Comparison of ENCODE assay signal across 28 cellular contexts in genomic region chr12:126510630-126511029, GRCh38.
"Had no signal": no experiment of that assay in that cellular context is flagged by ENCODE, and none has a peak within 500 bp of the region (broad histone marks: within the 10 kb centered on the region; RNA-seq: fewer than 3 reads in every experiment).

No MANE protein-coding gene starts in this region.

- H3K27me3 ChIP-seq: neural progenitor cell, ovary, spleen, suprapubic skin, testis, tibial artery, transverse colon, upper lobe of right lung, vagina had no signal

- H3K4me3 ChIP-seq: neural progenitor cell, ovary, psoas muscle, skin epidermis, smooth muscle cell, spleen, suprapubic skin, testis, tibial artery, transverse colon, upper lobe of right lung, vagina had no signal

- H3K9ac ChIP-seq: neural progenitor cell, parathyroid adenoma had no signal

- H3K4me1 ChIP-seq: parathyroid adenoma, psoas muscle, spleen, suprapubic skin, testis, tibial artery, transverse colon, upper lobe of right lung, vagina had no signal

- H3K27ac ChIP-seq: neural progenitor cell, ovary, parathyroid adenoma, psoas muscle, skin epidermis, spleen, suprapubic skin, testis, tibial artery, transverse colon, upper lobe of right lung, vagina had no signal

- ATAC-seq: natural killer cell; psoas muscle; right cardiac atrium; sciatic nerve; stimulated activated memory B cell treated with anti-CD40 and anti-IgM and Interleukin-4, amounts not matched to agents 10 μg/mL and 1 μg/mL and 100 μg/mL, for 72 hours; stimulated activated naive CD8-positive, alpha-beta T cell treated with anti-CD3 and anti-CD28 coated beads, Interleukin-15, amount 100 ng/mL, for 72 hours; stimulated activated naive CD8-positive, alpha-beta T cell treated with anti-CD3 and anti-CD28 coated beads, Interleukin-15, Interleukin-2, amounts not matched to agents 100 U/mL and 50 U/mL, for 24 hours; upper lobe of right lung had no signal

- H2AFZ ChIP-seq: neural progenitor cell, parathyroid adenoma had no signal

- H3K36me3 ChIP-seq: neural progenitor cell, ovary, spleen, suprapubic skin, tibial artery, transverse colon, upper lobe of right lung, vagina had no signal

- H3K4me2 ChIP-seq: neural progenitor cell, smooth muscle cell had no signal

- DNase-seq: natural killer cell; occipital lobe; ovary; posterior cingulate gyrus; psoas muscle; right cardiac atrium; spleen; stimulated activated CD4-positive, alpha-beta T cell treated with anti-CD3 and anti-CD28 coated beads, Interleukin-12 subunit alpha, Interleukin-12 subunit beta, amount 100 ng/mL, for 4 hours; stimulated activated CD4-positive, alpha-beta T cell treated with anti-CD3 and anti-CD28 coated beads, Interleukin-1b, Interleukin-23, amount 100 ng/mL, for 48 hours; stimulated activated CD4-positive, alpha-beta T cell treated with anti-CD3 and anti-CD28 coated beads, Interleukin-4, amount 100 ng/mL, for 1 hour; stimulated activated CD4-positive, alpha-beta T cell treated with anti-CD3 and anti-CD28 coated beads, Interleukin-4, amount 100 ng/mL, for 4 hours; stimulated activated CD8-positive, alpha-beta memory T cell treated with anti-CD3 and anti-CD28 coated beads, Interleukin-4, amount 100 ng/mL, for 48 hours; stimulated activated naive CD4-positive, alpha-beta T cell; stimulated activated naive CD8-positive, alpha-beta T cell treated with anti-CD3 and anti-CD28 coated beads, Interleukin-15, amount 100 ng/mL, for 72 hours; stimulated activated naive CD8-positive, alpha-beta T cell treated with anti-CD3 and anti-CD28 coated beads, Interleukin-15, Interleukin-2, amounts not matched to agents 100 U/mL and 50 U/mL, for 24 hours; substantia nigra; testis; tibial artery; transverse colon; upper lobe of right lung had no signal

- H3K79me2 ChIP-seq: parathyroid adenoma had no signal

- H3K9me3 ChIP-seq: ovary, testis, tibial artery, transverse colon, upper lobe of right lung, vagina had no signal
